Comparison of ENCODE assay signal across 8 cellular contexts in the genomic region with DNA sequence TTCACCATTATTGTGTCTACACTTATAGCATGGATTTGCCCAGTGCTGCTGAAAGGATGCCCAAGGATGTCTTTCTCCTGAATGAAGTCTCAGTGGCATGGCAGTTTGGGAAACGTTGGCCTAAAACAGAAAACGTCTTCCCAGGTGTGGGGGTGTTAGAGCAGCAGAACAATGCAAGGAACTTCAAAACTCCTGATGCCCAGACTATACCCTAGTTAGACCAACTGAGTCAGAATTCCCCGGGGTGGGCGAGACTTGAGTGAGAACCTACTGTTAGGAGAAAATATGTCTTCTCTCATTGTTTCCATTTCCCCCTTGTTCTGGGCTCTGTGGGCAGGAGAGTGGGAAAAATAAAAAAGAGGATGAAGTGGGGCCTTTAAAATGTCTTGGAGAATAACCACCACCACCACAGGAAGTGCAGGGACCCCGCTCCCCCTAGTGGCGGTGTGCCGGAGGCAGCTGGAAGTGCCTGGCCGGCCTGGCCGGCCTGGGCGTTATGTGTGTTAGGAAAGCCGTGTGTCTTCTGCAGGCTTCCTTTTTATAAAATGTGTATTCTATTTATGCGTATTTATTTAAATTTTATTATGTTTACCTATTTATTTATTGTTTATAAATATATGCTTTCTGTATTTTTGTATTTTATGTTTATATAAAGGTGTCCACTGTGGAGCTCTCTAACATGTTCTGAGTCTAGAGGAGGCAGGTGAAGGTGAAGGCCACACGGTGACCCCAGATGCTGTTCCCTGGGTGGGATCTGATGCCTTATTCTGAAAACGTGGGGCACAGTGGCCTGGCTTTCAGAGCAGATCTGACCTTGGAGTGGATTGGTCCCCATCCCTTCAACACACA.
DNase-seq lines count a peak whose midpoint lies in the region; ATAC-seq and TF ChIP-seq lines count a peak whose summit lies in the region.

No MANE protein-coding gene starts in this region.

- H4K12ac ChIP-seq in trophoblast cell (ENCODE audit: low read depth, low read length) = no peak overlapping the region

- H3K14ac ChIP-seq in trophoblast cell (ENCODE audit: low read length) = peak overlapping the region; percentile 71

- H3K4me2 ChIP-seq in trophoblast cell (ENCODE audit: low read length) = no peak overlapping the region

- peak overlapping the region; percentile 60 for H2BK5ac ChIP-seq in trophoblast cell (ENCODE audit: low read depth, low read length, poor library complexity)

- peaks cover 0 to 2% of the 10 kb centered on the region in 2 experiments for H3K36me3 ChIP-seq in trophoblast cell (ENCODE audit: control insufficient read depth in 1 of 2, insufficient read depth in 2 of 2, low read length in 2 of 2)

- no peak overlapping the region for H3K27ac Mint-ChIP-seq in activated CD8-positive, alpha-beta memory T cell treated with anti-CD3 and anti-CD28 coated beads, Interleukin-2, amount 10 ng/mL, durations not matched to agents 7 days and 5 days

- no peak overlapping the region for H3K4me3 Mint-ChIP-seq in activated CD8-positive, alpha-beta memory T cell treated with anti-CD3 and anti-CD28 coated beads, Interleukin-2, amount 10 ng/mL, durations not matched to agents 7 days and 5 days

- peak overlapping the region; percentile 74 for H3K27ac ChIP-seq in trophoblast cell (ENCODE audit: low read depth, low read length)

- TF ChIP-seq CTCF in HFF-Myc (IDR thresholded peaks at IDR 0.05; ENCODE audit: low read depth, low read length, missing control alignments) (peak; percentile 83), fibroblast of villous mesenchyme (IDR thresholded peaks at IDR 0.05; ENCODE audit: insufficient read depth, low read depth, low read length) (peak; percentile 80)

- no peaks in the 10 kb centered on the region for H3K36me3 Mint-ChIP-seq in activated CD8-positive, alpha-beta memory T cell treated with anti-CD3 and anti-CD28 coated beads, Interleukin-2, amount 10 ng/mL, durations not matched to agents 7 days and 5 days

- H3K4me1 ChIP-seq in trophoblast cell (ENCODE audit: control insufficient read depth in 1 of 2, insufficient read depth in 2 of 2, low read length in 2 of 2) = peaks cover 10 to 31% of the 10 kb centered on the region in 2 experiments

- ATAC-seq in activated CD8-positive, alpha-beta memory T cell treated with anti-CD3 and anti-CD28 coated beads, Interleukin-2, amount 10 ng/mL, durations not matched to agents 7 days and 5 days = no peak
- ATAC-seq in HG03108 (IDR thresholded peaks at IDR 0.05; ENCODE audit: unreplicated experiment) (no peak), HG02610 (IDR thresholded peaks at IDR 0.05; ENCODE audit: unreplicated experiment) (no peak)

- peak overlapping the region; percentile 78 for H2BK120ac ChIP-seq in trophoblast cell (ENCODE audit: insufficient read depth, low read length, poor library complexity)

- H3K27me3 ChIP-seq in trophoblast cell (ENCODE audit: insufficient read depth, low read length) = no peaks in the 10 kb centered on the region

- no peak overlapping the region for H3K23ac ChIP-seq in trophoblast cell (ENCODE audit: low read length)

- CTCF ChIA-PET in activated CD8-positive, alpha-beta memory T cell treated with anti-CD3 and anti-CD28 coated beads, Interleukin-2, amount 10 ng/mL, durations not matched to agents 7 days and 5 days (lab: Charles Lee) = interaction anchor here (0.9 to 2.2 kb wide), 4 partner anchors 21 to 279 kb away, joined by 3 to 8 read pairs (median 4); no protein-coding TSS in a partner anchor

- H3K9me3 Mint-ChIP-seq in activated CD8-positive, alpha-beta memory T cell treated with anti-CD3 and anti-CD28 coated beads, Interleukin-2, amount 10 ng/mL, durations not matched to agents 7 days and 5 days (ENCODE audit: low read depth) = no peaks in the 10 kb centered on the region

- no peak overlapping the region for H2AK5ac ChIP-seq in trophoblast cell (ENCODE audit: low read length)

- H2BK12ac ChIP-seq in trophoblast cell (ENCODE audit: low read length) = peak overlapping the region; percentile 88

- DNase-seq in ELF-1 (ENCODE audit: low read depth, low spot score) = peak; percentile 70
- no peak for DNase-seq in HFF-Myc (ENCODE audit: extremely low read depth, low read depth)
- peak; percentile 20 for DNase-seq in NCI-H524 treated with DMSO at 0.1 percent for 48 hours (lab: John Stamatoyannopoulos, UW)
- DNase-seq in activated CD8-positive, alpha-beta memory T cell treated with anti-CD3 and anti-CD28 coated beads, Interleukin-2, amount 10 ng/mL, durations not matched to agents 7 days and 5 days = peak; percentile 46
- DNase-seq in fibroblast of villous mesenchyme (ENCODE audit: low read depth) = peak; percentile 51
- DNase-seq in trophoblast cell = peak; percentile 65 to 80

- H3K4me3 ChIP-seq in HFF-Myc (replicated peaks; ENCODE audit: low read depth, low read length) (no peak overlapping the region), fibroblast of villous mesenchyme (ENCODE audit: low read depth, low read length) (no peak overlapping the region), trophoblast cell (ENCODE audit: low read depth, low read length) (no peak overlapping the region)

- H3K79me1 ChIP-seq in trophoblast cell (ENCODE audit: low read length) = peaks cover 16% of the 10 kb centered on the region

- H3K27me3 Mint-ChIP-seq in activated CD8-positive, alpha-beta memory T cell treated with anti-CD3 and anti-CD28 coated beads, Interleukin-2, amount 10 ng/mL, durations not matched to agents 7 days and 5 days = no peaks in the 10 kb centered on the region

- H3K9me3 ChIP-seq in trophoblast cell (ENCODE audit: insufficient read depth, low read depth, low read length) = no peaks in the 10 kb centered on the region

- WGBS in trophoblast cell (ENCODE audit: extremely low coverage, insufficient coverage, insufficient read length) = no CpG with 5 or more reads among the region's 14 CpGs

- no peak overlapping the region for H3K4ac ChIP-seq in trophoblast cell (ENCODE audit: low read depth, low read length)

- no peak overlapping the region for H3K18ac ChIP-seq in trophoblast cell (ENCODE audit: low read length)

- H3K79me2 ChIP-seq in trophoblast cell (ENCODE audit: control insufficient read depth, insufficient read depth, low read length, poor library complexity) = peaks cover 2% of the 10 kb centered on the region

- no peak overlapping the region for H3K9ac ChIP-seq in trophoblast cell (ENCODE audit: low read length)

- H2AFZ ChIP-seq in trophoblast cell (ENCODE audit: insufficient read depth, low read length, poor library complexity) = no peak overlapping the region

- no peaks in the 10 kb centered on the region for H3K4me1 Mint-ChIP-seq in activated CD8-positive, alpha-beta memory T cell treated with anti-CD3 and anti-CD28 coated beads, Interleukin-2, amount 10 ng/mL, durations not matched to agents 7 days and 5 days

- H4K91ac ChIP-seq in trophoblast cell (ENCODE audit: low read depth, low read length) = peak overlapping the region; percentile 41

- H4K8ac ChIP-seq in trophoblast cell (ENCODE audit: low read depth, low read length) = no peak overlapping the region
